17 cellular contexts compared by ENCODE assay signal in genomic region chr22:45597460-45598192, GRCh38.
DNase-seq lines count a peak whose midpoint lies in the region; ATAC-seq and TF ChIP-seq lines count a peak whose summit lies in the region.
"Had no signal": no experiment of that assay in that cellular context is flagged by ENCODE, and none has a peak within 500 bp of the region (broad histone marks: within the 10 kb centered on the region; RNA-seq: fewer than 3 reads in every experiment).

No MANE protein-coding gene starts in this region.

- no peaks in the 10 kb centered on the region for H3K27me3 ChIP-seq in lung (ENCODE audit: control insufficient read depth, insufficient read depth)
- no peaks in the 10 kb centered on the region for H3K27me3 ChIP-seq in vagina
- H3K27me3 ChIP-seq: neutrophil, upper lobe of left lung had no signal

- DNase-seq in Right ventricle myocardium superior (no peak), cardiac septum (ENCODE audit: low spot score) (no peak), OCI-M1 (lab: John Stamatoyannopoulos, UW) (peak; percentile 4), lung (ENCODE audit: low spot score) (no peak), vagina (ENCODE audit: extremely low spot score in 2 of 2) (no peak), NCI-H524 treated with DMSO at 0.1 percent for 48 hours (lab: John Stamatoyannopoulos, UW) (no peak), foreskin fibroblast (no peak)
- DNase-seq: activated B cell treated with CpG ODN at 0.5 μM for 24 hours; activated CD8-positive, alpha-beta memory T cell treated with anti-CD3 and anti-CD28 coated beads, Interleukin-2, amount 50 U/mL, for 4 hours; activated naive CD4-positive, alpha-beta T cell treated with anti-CD3 and anti-CD28 coated beads, Interleukin-2, amount 50 U/mL, for 16 hours; cerebellar nuclear complex; DMS79; heart right ventricle; upper lobe of left lung had no signal

- TF ChIP-seq CTCF in lung (IDR thresholded peaks at IDR 0.05; ENCODE audit: control extremely low read depth, extremely low read depth) (no peak), vagina (IDR thresholded peaks at IDR 0.05) (no peak), foreskin fibroblast (IDR thresholded peaks at IDR 0.05; ENCODE audit: low read depth, low read length) (no peak)

- no peaks in the 10 kb centered on the region for H3K9me3 ChIP-seq in lung (ENCODE audit: control insufficient read depth in 2 of 2, insufficient read depth in 1 of 2, low read length in 1 of 2)
- no peaks in the 10 kb centered on the region for H3K9me3 ChIP-seq in vagina
- H3K9me3 ChIP-seq: heart right ventricle, neutrophil, upper lobe of left lung had no signal

- H3K4me1 ChIP-seq in lung (ENCODE audit: control insufficient read depth in 2 of 2, insufficient read depth in 2 of 2, low read length in 2 of 2) = no peaks in the 10 kb centered on the region
- peaks cover 46% of the 10 kb centered on the region for H3K4me1 ChIP-seq in vagina

- intact Hi-C loops in Right ventricle myocardium superior (cut with DNase I) (no loop called here), cardiac septum (cut with DNase I) (no loop called here), vagina (cut with DNase I) (no loop called here)

- ATAC-seq in Right ventricle myocardium superior (ENCODE audit: poor library complexity) (peak; percentile 62), lung (ENCODE audit: insufficient read depth, low FRiP score) (peak; percentile 29), HG03354 (IDR thresholded peaks at IDR 0.05; ENCODE audit: poor library complexity, severe bottlenecking, unreplicated experiment) (no peak)

- H3K36me3 ChIP-seq in lung (ENCODE audit: control insufficient read depth in 2 of 2, insufficient read depth in 2 of 2, low read length in 2 of 2) = no peaks in the 10 kb centered on the region
- peaks cover 0 to 46% of the 10 kb centered on the region in 2 donors for H3K36me3 ChIP-seq in vagina
- H3K36me3 ChIP-seq: neutrophil, upper lobe of left lung had no signal

- TF ChIP-seq POLR2A in vagina (IDR thresholded peaks at IDR 0.05) = no peak

- 64 to 65% methylated on average over 20 of the region's 20 CpGs for WGBS in lung, 2 donors

- H3K27ac ChIP-seq in lung (ENCODE audit: low read depth in 1 of 2, low read length in 1 of 2) (no peak overlapping the region), vagina (peak overlapping the region; percentile 33)
- H3K27ac ChIP-seq: heart right ventricle, neutrophil, SK-N-MC, upper lobe of left lung had no signal

- H3K4me3 ChIP-seq in lung (no peak overlapping the region), vagina (no peak overlapping the region), foreskin fibroblast (ENCODE audit: low read depth in 1 of 2, low read length in 2 of 2) (no peak overlapping the region)
- H3K4me3 ChIP-seq: heart right ventricle, SK-N-MC, upper lobe of left lung had no signal
